18 cellular contexts compared by ENCODE assay signal in the genomic region with DNA sequence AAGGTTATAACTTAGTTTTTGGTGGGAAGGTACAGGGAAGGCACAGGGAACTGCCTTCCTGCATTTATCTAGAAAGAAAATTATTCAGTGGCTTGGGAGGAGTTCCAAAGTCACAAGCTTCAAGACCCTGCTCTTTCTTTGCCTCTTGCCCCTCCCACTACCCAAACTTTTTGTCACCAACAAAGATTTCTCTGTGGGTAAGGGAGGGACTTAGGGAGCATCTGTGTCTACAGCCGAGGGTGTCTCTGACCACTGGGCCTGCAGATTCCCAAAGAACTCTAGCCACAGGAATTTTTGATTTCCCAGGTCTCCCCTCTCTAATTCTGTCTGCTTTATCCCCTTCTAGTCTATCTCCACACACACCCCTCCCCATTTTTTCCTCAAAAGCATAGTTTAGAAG. TPM values are rescaled to one million over a fixed set of nuclear protein-coding genes. Genes with fewer than 3 reads are reported as not detected.
DNase-seq lines count a peak whose midpoint lies in the region; ATAC-seq and TF ChIP-seq lines count a peak whose summit lies in the region.
"Had no signal": no experiment of that assay in that cellular context is flagged by ENCODE, and none has a peak within 500 bp of the region (broad histone marks: within the 10 kb centered on the region; RNA-seq: fewer than 3 reads in every experiment).

No MANE protein-coding gene starts in this region.

- H3K4me3 ChIP-seq in CD8-positive, alpha-beta T cell (ENCODE audit: low read depth, low read length): no peak overlapping the region
- H3K4me3 ChIP-seq in neural progenitor cell (no peak overlapping the region), breast epithelium (no peak overlapping the region)
- H3K4me3 ChIP-seq: uterus had no signal

- POLR2A ChIA-PET in CD8-positive, alpha-beta T cell (lab: Charles Lee): interaction anchor here (1.6 to 3.5 kb wide), 2 partner anchors 15 to 21 kb away, joined by 6 to 16 read pairs; a partner anchor contains a TSS

- no peak for DNase-seq in T-helper 1 cell
- DNase-seq in CD8-positive, alpha-beta T cell: no peak
- peak; percentile 51 for DNase-seq in astrocyte of the hippocampus (ENCODE audit: low read depth, low spot score)
- no peak for DNase-seq in neural progenitor cell (ENCODE audit: low spot score)
- DNase-seq in HT-29 (ENCODE audit: low spot score): no peak
- no peak for DNase-seq in breast epithelium (ENCODE audit: low spot score in 2 of 2)
- DNase-seq in NCI-H774 (lab: John Stamatoyannopoulos, UW): no peak
- DNase-seq: 8988T, activated gamma-delta T cell treated with Interleukin-2 at 50 U/mL for 16 hours, caudate nucleus, MM.1S, NCI-H2081, NCI-H526 treated with DMSO at 0.1 percent for 48 hours, uterus had no signal

- no peak for ATAC-seq in CD8-positive, alpha-beta T cell

- H3K4me1 ChIP-seq in CD8-positive, alpha-beta T cell (ENCODE audit: insufficient read depth, low read length): peaks cover 42% of the 10 kb centered on the region
- H3K4me1 ChIP-seq in neural progenitor cell (peaks cover 17% of the 10 kb centered on the region), breast epithelium (no peaks in the 10 kb centered on the region)
- H3K4me1 ChIP-seq: uterus had no signal

- no peaks in the 10 kb centered on the region for H3K27me3 Mint-ChIP-seq in T-helper 1 cell treated with Interleukin-12 subunit alpha and Interleukin-12 subunit beta and Interleukin-4 antibody, amounts not matched to agents 30 μg/mL and 1 μg/mL, for 36 hours (ENCODE audit: low read depth)
- H3K27me3 Mint-ChIP-seq in CD8-positive, alpha-beta T cell (ENCODE audit: low read depth): no peaks in the 10 kb centered on the region
- peaks cover 3% of the 10 kb centered on the region for H3K27me3 Mint-ChIP-seq in neural progenitor cell (ENCODE audit: insufficient read depth, low read depth)

- TF ChIP-seq CTCF in CD8-positive, alpha-beta T cell (IDR thresholded peaks at IDR 0.05): no peak
- TF ChIP-seq CTCF in neural progenitor cell (IDR thresholded peaks at IDR 0.05): no peak
- no peak for TF ChIP-seq CTCF in breast epithelium (IDR thresholded peaks at IDR 0.05)

- H3K36me3 ChIP-seq in CD8-positive, alpha-beta T cell (ENCODE audit: insufficient read depth, low read length): no peaks in the 10 kb centered on the region
- H3K36me3 ChIP-seq in neural progenitor cell (no peaks in the 10 kb centered on the region), breast epithelium (no peaks in the 10 kb centered on the region)
- H3K36me3 ChIP-seq: uterus had no signal

- H3K27ac Mint-ChIP-seq in T-helper 1 cell treated with Interleukin-12 subunit alpha and Interleukin-12 subunit beta and Interleukin-4 antibody, amounts not matched to agents 30 μg/mL and 1 μg/mL, for 36 hours: peak overlapping the region; percentile 93
- H3K27ac Mint-ChIP-seq in CD8-positive, alpha-beta T cell: peak overlapping the region; percentile 57
- peak overlapping the region; percentile 66 for H3K27ac Mint-ChIP-seq in neural progenitor cell
- H3K27ac Mint-ChIP-seq: CD14-positive monocyte had no signal

- intact Hi-C loops in CD8-positive, alpha-beta T cell (cut with DNase I, micrococcal nuclease): no loop called here
- intact Hi-C loops in breast epithelium (cut with DNase I; ENCODE audit: low total_unique reads): no loop called here

- no peak for TF ChIP-seq POLR2A in breast epithelium (IDR thresholded peaks at IDR 0.05)

- no peak overlapping the region for H3K4me3 Mint-ChIP-seq in T-helper 1 cell treated with Interleukin-12 subunit alpha and Interleukin-12 subunit beta and Interleukin-4 antibody, amounts not matched to agents 30 μg/mL and 1 μg/mL, for 36 hours
- no peak overlapping the region for H3K4me3 Mint-ChIP-seq in CD8-positive, alpha-beta T cell
- H3K4me3 Mint-ChIP-seq in neural progenitor cell: no peak overlapping the region
- H3K4me3 Mint-ChIP-seq: CD14-positive monocyte had no signal

- CTCF ChIA-PET in CD8-positive, alpha-beta T cell (lab: Charles Lee): interaction anchor here (1.0 kb wide), 1 partner anchor 10 kb away, joined by 3 read pairs; no protein-coding TSS in a partner anchor

- no peaks in the 10 kb centered on the region for H4K20me1 ChIP-seq in neural progenitor cell (ENCODE audit: low read depth)

- no peak overlapping the region for H2AFZ ChIP-seq in neural progenitor cell (replicated peaks)

- no peaks in the 10 kb centered on the region for H3K27me3 ChIP-seq in CD8-positive, alpha-beta T cell (ENCODE audit: insufficient read depth, low read length)
- H3K27me3 ChIP-seq in neural progenitor cell: no peaks in the 10 kb centered on the region
- H3K27me3 ChIP-seq in breast epithelium: no peaks in the 10 kb centered on the region
- H3K27me3 ChIP-seq: uterus had no signal

- no peaks in the 10 kb centered on the region for H3K36me3 Mint-ChIP-seq in T-helper 1 cell treated with Interleukin-12 subunit alpha and Interleukin-12 subunit beta and Interleukin-4 antibody, amounts not matched to agents 30 μg/mL and 1 μg/mL, for 36 hours (ENCODE audit: low read depth)
- no peaks in the 10 kb centered on the region for H3K36me3 Mint-ChIP-seq in CD8-positive, alpha-beta T cell
- H3K36me3 Mint-ChIP-seq in neural progenitor cell: no peaks in the 10 kb centered on the region
- H3K36me3 Mint-ChIP-seq: CD14-positive monocyte had no signal

- no peak overlapping the region for H3K4me2 ChIP-seq in neural progenitor cell

- H3K4me1 Mint-ChIP-seq in T-helper 1 cell treated with Interleukin-12 subunit alpha and Interleukin-12 subunit beta and Interleukin-4 antibody, amounts not matched to agents 30 μg/mL and 1 μg/mL, for 36 hours (ENCODE audit: low read depth): peaks cover 49% of the 10 kb centered on the region
- H3K4me1 Mint-ChIP-seq in CD8-positive, alpha-beta T cell (ENCODE audit: low read depth): peaks cover 47% of the 10 kb centered on the region
- H3K4me1 Mint-ChIP-seq in neural progenitor cell: peaks cover 18% of the 10 kb centered on the region

- no peak overlapping the region for H3K27ac ChIP-seq in CD8-positive, alpha-beta T cell (ENCODE audit: low read depth, low read length)
- H3K27ac ChIP-seq in neural progenitor cell (no peak overlapping the region), breast epithelium (peak overlapping the region in 1 of 2 donors; percentile 28)

- no peaks in the 10 kb centered on the region for H3K9me3 ChIP-seq in CD8-positive, alpha-beta T cell (ENCODE audit: low read length)
- H3K9me3 ChIP-seq in neural progenitor cell (ENCODE audit: low read depth): no peaks in the 10 kb centered on the region
- no peaks in the 10 kb centered on the region for H3K9me3 ChIP-seq in breast epithelium
- H3K9me3 ChIP-seq: uterus had no signal

- no peaks in the 10 kb centered on the region for H3K79me2 ChIP-seq in neural progenitor cell (ENCODE audit: low read depth)

- no peaks in the 10 kb centered on the region for H3K9me3 Mint-ChIP-seq in T-helper 1 cell treated with Interleukin-12 subunit alpha and Interleukin-12 subunit beta and Interleukin-4 antibody, amounts not matched to agents 30 μg/mL and 1 μg/mL, for 36 hours
- H3K9me3 Mint-ChIP-seq in CD8-positive, alpha-beta T cell: no peaks in the 10 kb centered on the region
- no peaks in the 10 kb centered on the region for H3K9me3 Mint-ChIP-seq in neural progenitor cell

- no peak overlapping the region for H3K9ac ChIP-seq in neural progenitor cell

- no peaks in the 10 kb centered on the region for H3F3A ChIP-seq in neural progenitor cell (ENCODE audit: low read depth)

RNA-seq across cellular contexts. Expression of a gene that starts 2.1 kb away (rescaled TPM):
- not detected for total RNA-seq in CD8-positive, alpha-beta T cell
- not detected in 2 replicates for total RNA-seq in neural progenitor cell (ENCODE audit: low replicate concordance)
- not detected in 2 replicates for total RNA-seq in HT-29 (2014; rRNA removed; shearing (Covaris generic))
- total RNA-seq in breast epithelium: 10 to 100 TPM in 2 of 3 donors, 1 to 10 TPM in 1; 6.6 to 39.3 (median 17.4) TPM

RNA-seq across cellular contexts. Expression of a gene that starts 10.3 kb away (rescaled TPM):
- not detected for total RNA-seq in CD8-positive, alpha-beta T cell
- not detected in 2 replicates for total RNA-seq in neural progenitor cell (ENCODE audit: low replicate concordance)
- total RNA-seq in HT-29 (2014; rRNA removed; shearing (Covaris generic)): 0.05 TPM in 1 of 2 replicates, not detected in the other
- total RNA-seq in breast epithelium: not detected
- total RNA-seq: G401, glomerular endothelial cell, uterus had no signal

RNA-seq across cellular contexts. Expression of a gene that starts 21.1 kb away (rescaled TPM):
- total RNA-seq in CD8-positive, alpha-beta T cell: 10 to 100 TPM in 1 of 2 experiments, 1 to 10 TPM in 1; 8.0 to 10.2 TPM
- total RNA-seq in neural progenitor cell (ENCODE audit: low replicate concordance) (13.7 and 21.7 TPM in 2 replicates), breast epithelium (1 to 10 TPM; 5.4 to 9.5 (median 7.6) TPM)
- total RNA-seq in HT-29 (2014; rRNA removed; shearing (Covaris generic)): 0.44 and 0.81 TPM in 2 replicates

RNA-seq across cellular contexts. Expression of a gene that starts 22.1 kb away (rescaled TPM):
- total RNA-seq in CD8-positive, alpha-beta T cell: 10 to 100 TPM; 55.0 to 57.8 TPM
- total RNA-seq in neural progenitor cell (ENCODE audit: low replicate concordance): 0.07 and 0.19 TPM in 2 replicates
- 19.1 and 26.1 TPM in 2 replicates for total RNA-seq in HT-29 (2014; rRNA removed; shearing (Covaris generic))
- 10 to 100 TPM; 22.0 to 47.9 (median 39.0) TPM for total RNA-seq in breast epithelium

RNA-seq across cellular contexts. Expression of a gene that starts 56.6 kb away (rescaled TPM):
- 1 to 10 TPM; 2.2 to 3.0 TPM for total RNA-seq in CD8-positive, alpha-beta T cell
- total RNA-seq in neural progenitor cell (ENCODE audit: low replicate concordance) (15.2 and 15.7 TPM in 2 replicates), breast epithelium (1 to 10 TPM in 2 of 3 donors, under 1 TPM in 1; 0.98 to 2.4 (median 2.2) TPM)
- 3.8 and 10.4 TPM in 2 replicates for total RNA-seq in HT-29 (2014; rRNA removed; shearing (Covaris generic))
